Comparison of ENCODE assay signal across 11 cellular contexts in genomic region chr12:124398578-124399227, GRCh38.
DNase-seq lines count a peak whose midpoint lies in the region; ATAC-seq and TF ChIP-seq lines count a peak whose summit lies in the region.
"Had no signal": no experiment of that assay in that cellular context is flagged by ENCODE, and none has a peak within 500 bp of the region (broad histone marks: within the 10 kb centered on the region; RNA-seq: fewer than 3 reads in every experiment).

No MANE protein-coding gene starts in this region.

- TF ChIP-seq CTCF in DND-41 (IDR thresholded peaks at IDR 0.05; ENCODE audit: borderline replicate concordance, extremely low read depth, low read length, poor library complexity, severe bottlenecking) (no peak), astrocyte of the spinal cord (IDR thresholded peaks at IDR 0.05; ENCODE audit: low read depth, low read length) (peak; percentile 27), heart left ventricle (IDR thresholded peaks at IDR 0.05) (no peak)

- H3K4me2 ChIP-seq in DND-41 (ENCODE audit: insufficient read depth, low read length), result no peak overlapping the region

- H3K4me1 ChIP-seq in DND-41 (ENCODE audit: insufficient read depth, low read length), result no peaks in the 10 kb centered on the region
- H3K4me1 ChIP-seq in heart left ventricle, result peaks cover 12 to 79% (median 61%) of the 10 kb centered on the region in 12 donors
- H3K4me1 ChIP-seq in skeletal muscle tissue (ENCODE audit: control insufficient read depth in 3 of 3, insufficient read depth in 3 of 3, low read length in 3 of 3), result peaks cover 55 to 74% (median 67%) of the 10 kb centered on the region in 3 donors
- H3K4me1 ChIP-seq in CD8-positive, alpha-beta memory T cell (ENCODE audit: insufficient read depth, low read length), result no peaks in the 10 kb centered on the region

- no peak overlapping the region for H3K9ac ChIP-seq in DND-41 (ENCODE audit: low read depth, low read length)
- H3K9ac ChIP-seq in skeletal muscle tissue (ENCODE audit: low read depth in 1 of 3, low read length in 3 of 3), result peak overlapping the region in 1 of 3 donors; percentile 40

- in situ Hi-C loops in astrocyte of the spinal cord (cut with HindIII; ENCODE audit: low sequenced_read_pairs), result no loop called here

- 52 to 80% (median 69%) methylated on average over 9 to 15 of the region's 15 CpGs for WGBS in heart left ventricle, 4 donors

- peaks cover 94% of the 10 kb centered on the region for H3K36me3 ChIP-seq in DND-41 (ENCODE audit: insufficient read depth, low read length)
- H3K36me3 ChIP-seq in heart left ventricle, result peaks cover 0 to 88% (median 56%) of the 10 kb centered on the region in 9 donors
- peaks cover 26 to 34% (median 31%) of the 10 kb centered on the region in 3 donors for H3K36me3 ChIP-seq in skeletal muscle tissue (ENCODE audit: control insufficient read depth in 3 of 3, insufficient read depth in 3 of 3, low read length in 3 of 3)
- H3K36me3 ChIP-seq in CD8-positive, alpha-beta memory T cell (ENCODE audit: insufficient read depth, low read length), result peaks cover 11% of the 10 kb centered on the region

- no peaks in the 10 kb centered on the region for H3K27me3 ChIP-seq in DND-41 (ENCODE audit: insufficient read depth, low read length, poor library complexity)
- H3K27me3 ChIP-seq in heart left ventricle, result no peaks in the 10 kb centered on the region
- no peaks in the 10 kb centered on the region for H3K27me3 ChIP-seq in skeletal muscle tissue (ENCODE audit: control insufficient read depth in 3 of 3, insufficient read depth in 3 of 3, low read length in 3 of 3)
- H3K27me3 ChIP-seq in CD8-positive, alpha-beta memory T cell (ENCODE audit: insufficient read depth, low read length, poor library complexity, severe bottlenecking), result no peaks in the 10 kb centered on the region

- H3K9me3 ChIP-seq in DND-41 (ENCODE audit: insufficient read depth, low read length, severe bottlenecking) (no peaks in the 10 kb centered on the region), heart left ventricle (no peaks in the 10 kb centered on the region), skeletal muscle tissue (ENCODE audit: control insufficient read depth in 3 of 3, low read length in 3 of 3) (no peaks in the 10 kb centered on the region)
- no peaks in the 10 kb centered on the region for H3K9me3 ChIP-seq in CD8-positive, alpha-beta memory T cell (ENCODE audit: low read length)
- H3K9me3 ChIP-seq: mucosa of descending colon had no signal

- H3K9me3 Mint-ChIP-seq in CD8-positive, alpha-beta memory T cell, result no peaks in the 10 kb centered on the region
- H3K9me3 Mint-ChIP-seq in activated T-cell treated with anti-CD3 and anti-CD28 coated beads, Interleukin-2, amount 50 U/mL, for 4 hours, result no peaks in the 10 kb centered on the region
- H3K9me3 Mint-ChIP-seq in activated naive CD8-positive, alpha-beta T cell treated with anti-CD3 and anti-CD28 coated beads, Interleukin-2, amount 50 U/mL, for 24 hours, result no peaks in the 10 kb centered on the region
- H3K9me3 Mint-ChIP-seq: activated B cell treated with CpG ODN at 0.5 μM for 24 hours had no signal

- no peak for TF ChIP-seq POLR2A in heart left ventricle (IDR thresholded peaks at IDR 0.05)

- H3K4me1 Mint-ChIP-seq in CD8-positive, alpha-beta memory T cell, result peaks cover 7 to 12% (median 8%) of the 10 kb centered on the region in 3 donors
- no peaks in the 10 kb centered on the region for H3K4me1 Mint-ChIP-seq in activated T-cell treated with anti-CD3 and anti-CD28 coated beads, Interleukin-2, amount 50 U/mL, for 4 hours (ENCODE audit: low read depth)
- no peaks in the 10 kb centered on the region for H3K4me1 Mint-ChIP-seq in activated naive CD8-positive, alpha-beta T cell treated with anti-CD3 and anti-CD28 coated beads, Interleukin-2, amount 50 U/mL, for 24 hours

- no peak for ATAC-seq in DND-41 (ENCODE audit: insufficient read depth, low read depth)
- ATAC-seq in heart left ventricle, result peak in 3 of 4 donors; percentile 9 to 63 (median 62)
- ATAC-seq in activated T-cell treated with anti-CD3 and anti-CD28 coated beads, Interleukin-2, amount 50 U/mL, for 4 hours, result no peak
- ATAC-seq in activated naive CD8-positive, alpha-beta T cell treated with anti-CD3 and anti-CD28 coated beads, Interleukin-2, amount 50 U/mL, for 24 hours, result no peak

- DNase-seq in DND-41 (no peak), astrocyte of the spinal cord (ENCODE audit: low read depth, low spot score) (no peak), heart left ventricle (peak in 3 of 5 donors; percentile 63 to 89 (median 88))
- no peak for DNase-seq in CD8-positive, alpha-beta memory T cell
- DNase-seq in activated T-cell treated with anti-CD3 and anti-CD28 coated beads, Interleukin-2, amount 50 U/mL, for 4 hours, result no peak
- no peak for DNase-seq in activated CD4-positive, alpha-beta T cell treated with anti-CD3 and anti-CD28 coated beads, Interleukin-2, amount 50 U/mL, for 4 hours
- DNase-seq in activated naive CD8-positive, alpha-beta T cell treated with anti-CD3 and anti-CD28 coated beads, Interleukin-2, amount 50 U/mL, for 24 hours, result no peak
- DNase-seq: activated B cell treated with CpG ODN at 0.5 μM for 24 hours, NCI-H510A treated with DMSO at 0.1 percent for 48 hours had no signal

- no peaks in the 10 kb centered on the region for H3K79me2 ChIP-seq in DND-41 (ENCODE audit: insufficient read depth, low read length)

- no peaks in the 10 kb centered on the region for H3K27me3 Mint-ChIP-seq in CD8-positive, alpha-beta memory T cell
- H3K27me3 Mint-ChIP-seq in activated T-cell treated with anti-CD3 and anti-CD28 coated beads, Interleukin-2, amount 50 U/mL, for 4 hours (ENCODE audit: low read depth), result no peaks in the 10 kb centered on the region
- H3K27me3 Mint-ChIP-seq in activated naive CD8-positive, alpha-beta T cell treated with anti-CD3 and anti-CD28 coated beads, Interleukin-2, amount 50 U/mL, for 24 hours, result no peaks in the 10 kb centered on the region
- H3K27me3 Mint-ChIP-seq: activated B cell treated with CpG ODN at 0.5 μM for 24 hours had no signal

- peaks cover 66% of the 10 kb centered on the region for H4K20me1 ChIP-seq in DND-41 (ENCODE audit: insufficient read depth, low read length)

- H3K27ac Mint-ChIP-seq in CD8-positive, alpha-beta memory T cell, result peak overlapping the region in 1 of 8 donors; percentile 72
- no peak overlapping the region for H3K27ac Mint-ChIP-seq in activated naive CD8-positive, alpha-beta T cell treated with anti-CD3 and anti-CD28 coated beads, Interleukin-2, amount 50 U/mL, for 24 hours
- H3K27ac Mint-ChIP-seq: activated B cell treated with CpG ODN at 0.5 μM for 24 hours had no signal

- H3K36me3 Mint-ChIP-seq in CD8-positive, alpha-beta memory T cell, result peaks cover 0 to 86% (median 8%) of the 10 kb centered on the region in 3 donors
- peaks cover 22% of the 10 kb centered on the region for H3K36me3 Mint-ChIP-seq in activated T-cell treated with anti-CD3 and anti-CD28 coated beads, Interleukin-2, amount 50 U/mL, for 4 hours (ENCODE audit: insufficient read depth)
- H3K36me3 Mint-ChIP-seq in activated naive CD8-positive, alpha-beta T cell treated with anti-CD3 and anti-CD28 coated beads, Interleukin-2, amount 50 U/mL, for 24 hours (ENCODE audit: low read depth), result peaks cover 13% of the 10 kb centered on the region

- CTCF ChIA-PET in CD8-positive, alpha-beta memory T cell (lab: Charles Lee), result interaction anchor here (0.9 to 1.3 kb wide), 3 partner anchors 10 to 21 kb away, joined by 3 to 5 read pairs (median 4); no protein-coding TSS in a partner anchor

- no peak overlapping the region for H3K4me3 Mint-ChIP-seq in CD8-positive, alpha-beta memory T cell
- no peak overlapping the region for H3K4me3 Mint-ChIP-seq in activated T-cell treated with anti-CD3 and anti-CD28 coated beads, Interleukin-2, amount 50 U/mL, for 4 hours
- H3K4me3 Mint-ChIP-seq in activated naive CD8-positive, alpha-beta T cell treated with anti-CD3 and anti-CD28 coated beads, Interleukin-2, amount 50 U/mL, for 24 hours, result no peak overlapping the region
- H3K4me3 Mint-ChIP-seq: activated B cell treated with CpG ODN at 0.5 μM for 24 hours had no signal

- no peak overlapping the region for H3K4me3 ChIP-seq in DND-41 (ENCODE audit: low read depth in 1 of 2, low read length in 2 of 2)
- no peak overlapping the region for H3K4me3 ChIP-seq in astrocyte of the spinal cord (ENCODE audit: low read depth, low read length)
- H3K4me3 ChIP-seq in heart left ventricle, result no peak overlapping the region
- no peak overlapping the region for H3K4me3 ChIP-seq in skeletal muscle tissue (ENCODE audit: low read length in 3 of 3)
- H3K4me3 ChIP-seq in CD8-positive, alpha-beta memory T cell (ENCODE audit: low read length), result no peak overlapping the region
- H3K4me3 ChIP-seq: mucosa of descending colon had no signal

- POLR2A ChIA-PET in CD8-positive, alpha-beta memory T cell (lab: Charles Lee), result no interaction called here

- H3K27ac ChIP-seq in DND-41 (ENCODE audit: low read length) (0 out of 2 replicates have a peak overlapping the region, but pooled peaks have one; percentile 12), heart left ventricle (peak overlapping the region; percentile 16 to 96 (median 52)), skeletal muscle tissue (ENCODE audit: low read depth, low read length) (peak overlapping the region; percentile 44)
- no peak overlapping the region for H3K27ac ChIP-seq in CD8-positive, alpha-beta memory T cell (ENCODE audit: low read depth, low read length)

- intact Hi-C loops in heart left ventricle (cut with DNase I), result no loop called here

- H2AFZ ChIP-seq in DND-41 (ENCODE audit: low read depth, low read length), result no peak overlapping the region

Comparison
In these comparisons a context has a peak if more than half of its experiments do, and no peak if none do; other contexts are left out.
1. ATAC-seq: peak in heart left ventricle (3 of 4); none in DND-41 (single experiment), activated T-cell treated with anti-CD3 and anti-CD28 coated beads, Interleukin-2, amount 50 U/mL, for 4 hours (0 of 2) and activated naive CD8-positive, alpha-beta T cell treated with anti-CD3 and anti-CD28 coated beads, Interleukin-2, amount 50 U/mL, for 24 hours (single experiment).
2. DNase-seq: peak in heart left ventricle (3 of 5); none in DND-41 (single experiment), astrocyte of the spinal cord (single experiment), CD8-positive, alpha-beta memory T cell (0 of 5), activated T-cell treated with anti-CD3 and anti-CD28 coated beads, Interleukin-2, amount 50 U/mL, for 4 hours (single experiment), activated CD4-positive, alpha-beta T cell treated with anti-CD3 and anti-CD28 coated beads, Interleukin-2, amount 50 U/mL, for 4 hours (0 of 2) and activated naive CD8-positive, alpha-beta T cell treated with anti-CD3 and anti-CD28 coated beads, Interleukin-2, amount 50 U/mL, for 24 hours (single experiment).